In genomic region chr1:154559496-154559950, GRCh38 we compare ENCODE assay signal across 8 cellular contexts. TPM values are rescaled to one million over a fixed set of nuclear protein-coding genes. Genes with fewer than 3 reads are reported as not detected.
DNase-seq lines count a peak whose midpoint lies in the region; ATAC-seq, FAIRE-seq and TF ChIP-seq lines count a peak whose summit lies in the region.

No MANE protein-coding gene starts in this region.

- TF ChIP-seq CTCF in D721Med (IDR thresholded peaks at IDR 0.05; ENCODE audit: insufficient read depth, missing control alignments) (peak; percentile 100), Loucy (conservative IDR thresholded peaks at IDR 0.05; ENCODE audit: low read length) (peak; percentile 98), foreskin fibroblast (IDR thresholded peaks at IDR 0.05; ENCODE audit: low read depth, low read length) (peak; percentile 88), neural cell (IDR thresholded peaks at IDR 0.05; ENCODE audit: poor library complexity, severe bottlenecking) (peak; percentile 98)

- peaks cover 37% of the 10 kb centered on the region for H3K79me2 ChIP-seq in Loucy (ENCODE audit: insufficient read depth, low read length)
- peaks cover 27% of the 10 kb centered on the region for H3K79me2 ChIP-seq in neural cell (replicated peaks; ENCODE audit: insufficient read depth, low read length)

- peak overlapping the region; percentile 96 for H3K27ac ChIP-seq in neural cell (ENCODE audit: low read length)

- DNase-seq in D721Med (ENCODE audit: insufficient read length, low spot score) (no peak), SHP77 (lab: John Stamatoyannopoulos, UW) (peak; percentile 97 to 98), foreskin fibroblast (peak; percentile 87 to 95)
- peak; percentile 93 for DNase-seq in activated effector memory CD4-positive, alpha-beta T cell treated with anti-CD3 and anti-CD28 coated beads, Interleukin-2, amount 50 U/mL, for 16 hours
- DNase-seq in stimulated activated naive CD8-positive, alpha-beta T cell treated with anti-CD3 and anti-CD28 coated beads, Interleukin-15, amount 100 ng/mL, for 72 hours, result peak; percentile 80 to 86

- H3F3A ChIP-seq in Loucy (ENCODE audit: low read depth) (no peaks in the 10 kb centered on the region), neural cell (ENCODE audit: insufficient read depth, low read length, poor library complexity, severe bottlenecking) (no peaks in the 10 kb centered on the region)

- H3K9me3 Mint-ChIP-seq in stimulated activated naive CD8-positive, alpha-beta T cell treated with anti-CD3 and anti-CD28 coated beads, Interleukin-15, amount 100 ng/mL, for 72 hours, result no peaks in the 10 kb centered on the region

- H3K9me2 ChIP-seq in Loucy (replicated peaks; ENCODE audit: low read depth, low read length), result no peaks in the 10 kb centered on the region
- no peaks in the 10 kb centered on the region for H3K9me2 ChIP-seq in neural cell (ENCODE audit: insufficient read depth, low read length)

- peak; percentile 97 for TF ChIP-seq RAD21 in neural cell (conservative IDR thresholded peaks at IDR 0.05)

- H3K27me3 ChIP-seq in Loucy (ENCODE audit: insufficient read depth, low read length, poor library complexity, severe bottlenecking) (peaks cover 5% of the 10 kb centered on the region), neural cell (ENCODE audit: insufficient read depth, low read depth, low read length) (no peaks in the 10 kb centered on the region)

- H3K4me1 ChIP-seq in Loucy (ENCODE audit: insufficient read depth, low read length, poor library complexity, severe bottlenecking), result peaks cover 36% of the 10 kb centered on the region

- H3K27ac Mint-ChIP-seq in stimulated activated naive CD8-positive, alpha-beta T cell treated with anti-CD3 and anti-CD28 coated beads, Interleukin-15, amount 100 ng/mL, for 72 hours, result peak overlapping the region in 1 of 2 donors; percentile 91

- peak; percentile 56 for ATAC-seq in GM21723 (IDR thresholded peaks at IDR 0.05; ENCODE audit: unreplicated experiment)
- peak; percentile 61 for ATAC-seq in stimulated activated naive CD8-positive, alpha-beta T cell treated with anti-CD3 and anti-CD28 coated beads, Interleukin-15, amount 100 ng/mL, for 72 hours

- H3K9ac ChIP-seq in Loucy (ENCODE audit: low read depth, low read length, poor library complexity, severe bottlenecking), result peak overlapping the region; percentile 87
- H3K9ac ChIP-seq in neural cell (ENCODE audit: low read length), result peak overlapping the region; percentile 86

- H3K4me1 Mint-ChIP-seq in stimulated activated naive CD8-positive, alpha-beta T cell treated with anti-CD3 and anti-CD28 coated beads, Interleukin-15, amount 100 ng/mL, for 72 hours, result peaks cover 43% of the 10 kb centered on the region

- H3K4me3 Mint-ChIP-seq in stimulated activated naive CD8-positive, alpha-beta T cell treated with anti-CD3 and anti-CD28 coated beads, Interleukin-15, amount 100 ng/mL, for 72 hours, result peak overlapping the region; percentile 89 to 95

- H2AFZ ChIP-seq in Loucy (ENCODE audit: low read length) (peak overlapping the region; percentile 84), neural cell (ENCODE audit: low read depth, low read length) (peak overlapping the region; percentile 95)

- no peaks in the 10 kb centered on the region for H3K27me3 Mint-ChIP-seq in stimulated activated naive CD8-positive, alpha-beta T cell treated with anti-CD3 and anti-CD28 coated beads, Interleukin-15, amount 100 ng/mL, for 72 hours

- H3K4me3 ChIP-seq in Loucy (ENCODE audit: low read length, poor library complexity, severe bottlenecking), result peak overlapping the region; percentile 80
- peak overlapping the region; percentile 63 to 65 for H3K4me3 ChIP-seq in foreskin fibroblast (ENCODE audit: low read depth in 1 of 2, low read length in 2 of 2)
- H3K4me3 ChIP-seq in neural cell (ENCODE audit: low read length), result peak overlapping the region; percentile 88

- H3K4me2 ChIP-seq in Loucy (ENCODE audit: low read depth, low read length, poor library complexity, severe bottlenecking) (peak overlapping the region; percentile 91), neural cell (ENCODE audit: low read length) (peak overlapping the region; percentile 65)

- H3K9me3 ChIP-seq in Loucy (ENCODE audit: insufficient read depth, low read depth, low read length) (no peaks in the 10 kb centered on the region), neural cell (ENCODE audit: low read length) (no peaks in the 10 kb centered on the region)

- peak; percentile 93 for FAIRE-seq in D721Med (lab: Jason Lieb, UNC)

- H3K36me3 ChIP-seq in Loucy (ENCODE audit: insufficient read depth, low read length) (peaks cover 11% of the 10 kb centered on the region; the same call in 1 of the 2 replicates), neural cell (ENCODE audit: insufficient read depth, low read length) (no peaks in the 10 kb centered on the region)

- H4K20me1 ChIP-seq in Loucy (ENCODE audit: insufficient read depth, low read length, poor library complexity, severe bottlenecking) (peaks cover 34% of the 10 kb centered on the region), neural cell (ENCODE audit: insufficient read depth) (no peaks in the 10 kb centered on the region)

- no peak for TF ChIP-seq EP300 in neural cell (conservative IDR thresholded peaks at IDR 0.05; ENCODE audit: poor library complexity, severe bottlenecking)

TF ChIP-seq in neural cell, 6 proteins besides CTCF, POLR2A, EP300 and RAD21:
- TF ChIP-seq SMC3 (conservative IDR thresholded peaks at IDR 0.05; ENCODE audit: poor library complexity), result peak; percentile 88
- no peak for TF ChIP-seq TAF1 (IDR thresholded peaks at IDR 0.05; ENCODE audit: low read depth)

RNA-seq across cellular contexts. Expression of gene UBE2Q1, which starts 1.1 kb away (rescaled TPM):
- polyA plus RNA-seq in neural cell, result 61.1 and 103 TPM in 2 replicates
- polyA minus RNA-seq in neural cell, result 43.4 and 44.3 TPM in 2 replicates

RNA-seq across cellular contexts. Expression of gene CHRNB2, which starts 8.1 kb away (rescaled TPM):
- 15.5 and 18.2 TPM in 2 replicates for polyA plus RNA-seq in neural cell
- polyA minus RNA-seq in neural cell, result 42.7 and 45.8 TPM in 2 replicates

RNA-seq across cellular contexts. Expression of gene ADAR, which starts 48.5 kb away (rescaled TPM):
- polyA plus RNA-seq in neural cell, result 51.4 and 59.3 TPM in 2 replicates
- 136 and 139 TPM in 2 replicates for polyA minus RNA-seq in neural cell

RNA-seq across cellular contexts. Expression of gene SHE, which starts 57.3 kb away (rescaled TPM):
- 0.04 TPM in 1 of 2 replicates, not detected in the other for polyA plus RNA-seq in neural cell
- not detected in 2 replicates for polyA minus RNA-seq in neural cell

RNA-seq across cellular contexts. Expression of gene TDRD10, which starts 57.5 kb away (rescaled TPM):
- not detected in 2 replicates for polyA plus RNA-seq in neural cell
- polyA minus RNA-seq in neural cell, result not detected in 2 replicates
